Comparison of ENCODE assay signal across 8 cellular contexts in genomic region chr9:32552172-32552872, GRCh38. TPM values are rescaled to one million over a fixed set of nuclear protein-coding genes. Genes with fewer than 3 reads are reported as not detected.
DNase-seq lines count a peak whose midpoint lies in the region; ATAC-seq, FAIRE-seq and TF ChIP-seq lines count a peak whose summit lies in the region.

SMIM27 (plus strand) TSS chr9:32552327; CDS start chr9:32552435, 108 bp downstream.
TOPORS (minus strand) TSS chr9:32552586; CDS start chr9:32552436, 150 bp downstream.

- peak within 1 kb of the TSS; percentile 41 for H3K4ac ChIP-seq in H1 (replicated peaks; ENCODE audit: insufficient read length, low read depth, low read length)

- peak within 1 kb of the TSS; percentile 94 for H3K27ac Mint-ChIP-seq in Calu3 (ENCODE audit: unreplicated experiment)

- H3K4me3 ChIP-seq in HUES48 (ENCODE audit: low read depth, low read length) (peak within 1 kb of the TSS; percentile 98), NT2/D1 (ENCODE audit: insufficient read length, low read depth) (peak within 1 kb of the TSS; percentile 85), H1 (ENCODE audit: extremely low read depth in 1 of 4, insufficient read depth in 2 of 4, low read depth in 3 of 4, low read length in 4 of 4) (peak within 1 kb of the TSS; percentile 80 to 97 (median 87))

- BruUV-seq in Calu3 (replicated peaks; lab: Mats Ljungman, UMichigan) = TSS peak; percentile 81

- H3K56ac ChIP-seq in H1 (replicated peaks; ENCODE audit: insufficient read length, low read depth, low read length) = peak within 1 kb of the TSS; percentile 94

- no peak for TF ChIP-seq RAD21 in H1 (IDR thresholded peaks at IDR 0.05 in 1 of 2, conservative IDR thresholded peaks at IDR 0.05 in 1 of 2; ENCODE audit: low read depth in 2 of 2, low read length in 2 of 2)

- peak within 1 kb of the TSS; percentile 100; the same call in 1 of the 2 replicates for H4K8ac ChIP-seq in H1 (ENCODE audit: extremely low read depth, insufficient read depth, low read length)

- ATAC-seq in GM21423 (IDR thresholded peaks at IDR 0.05; ENCODE audit: unreplicated experiment) = peak; percentile 63

- 2% methylated on average over 46 of the region's 46 CpGs; no CpG with 5 or more reads in 1 of the 2 experiments for WGBS in H1 (ENCODE audit: extremely low coverage in 1 of 2, insufficient coverage in 1 of 2, insufficient read length in 1 of 2, insufficient replicate concordance in 2 of 2, low coverage in 1 of 2, low lambda C conversion rate in 2 of 2, missing lambda C conversion rate in 1 of 2), 2 experiments

- H2AK5ac ChIP-seq in H1 (ENCODE audit: low read depth, low read length) = peak within 1 kb of the TSS; percentile 46; the same call in 1 of the 2 replicates

- H3K36me3 ChIP-seq in HUES48 (ENCODE audit: control insufficient read depth, insufficient read depth, low read length) (peaks cover 16% of the 10 kb centered on the region), NT2/D1 (ENCODE audit: insufficient read depth, insufficient read length, low read length) (peaks cover 16% of the 10 kb centered on the region), H1 (ENCODE audit: control insufficient read depth in 2 of 4, insufficient read depth in 4 of 4, low read length in 3 of 4) (no peaks in the 10 kb centered on the region)

- H3K9ac ChIP-seq in HUES48 (ENCODE audit: low read depth, low read length) (peak within 1 kb of the TSS; percentile 98), NT2/D1 (ENCODE audit: insufficient read length, low read depth) (peak within 1 kb of the TSS; percentile 97), H1 (replicated peaks in 1 of 4; ENCODE audit: extremely low read depth in 1 of 4, low read depth in 3 of 4, low read length in 3 of 4) (peak within 1 kb of the TSS; percentile 88 to 99 (median 96))

- H3K18ac ChIP-seq in H1 (ENCODE audit: extremely low read depth, low read length) = peak within 1 kb of the TSS; percentile 57

- H4K91ac ChIP-seq in H1 (replicated peaks; ENCODE audit: insufficient read length, low read length) = peak within 1 kb of the TSS; percentile 29

- H3K27me3 ChIP-seq in HUES48 (ENCODE audit: control insufficient read depth, insufficient read depth, low read length) = no peaks in the 10 kb centered on the region
- H3K27me3 ChIP-seq in NT2/D1 (ENCODE audit: insufficient read depth, insufficient read length) = no peaks in the 10 kb centered on the region
- H3K27me3 ChIP-seq in H1 (replicated peaks in 1 of 4; ENCODE audit: control insufficient read depth in 3 of 4, extremely low read depth in 1 of 4, insufficient read depth in 3 of 4, low read length in 3 of 4) = no peaks in the 10 kb centered on the region

- CTCF ChIA-PET in Calu3 (lab: Charles Lee) = interaction anchor here (0.6 to 1.1 kb wide), 3 partner anchors 20 to 173 kb away, joined by 3 to 4 read pairs (median 3); partner anchors contain the start of gene RIGI
- CTCF ChIA-PET in H1 (lab: Charles Lee; ENCODE audit: partially characterized antibody) = interaction anchor here (0.7 to 2.0 kb wide), 5 partner anchors 10 to 173 kb away, joined by 3 to 8 read pairs (median 4); no protein-coding TSS in a partner anchor

- H3K23me2 ChIP-seq in H1 (ENCODE audit: low read depth, low read length) = peaks cover 9% of the 10 kb centered on the region

- H2AFZ ChIP-seq in H1 (ENCODE audit: low read length) = peak within 1 kb of the TSS; percentile 17; the same call in 1 of the 2 replicates

- peak within 1 kb of the TSS; percentile 80 for H2BK5ac ChIP-seq in H1 (ENCODE audit: low read depth, low read length)

- TF ChIP-seq CTCF in Calu3 (IDR thresholded peaks at IDR 0.05; ENCODE audit: unreplicated experiment) (no peak), H1 (IDR thresholded peaks at IDR 0.05; ENCODE audit: control extremely low read depth in 1 of 3, insufficient read depth in 1 of 3, low read depth in 1 of 3, low read length in 3 of 3) (no peak)

- no peaks in the 10 kb centered on the region for H3K9me3 ChIP-seq in HUES48 (ENCODE audit: control insufficient read depth, insufficient read depth, low read length)
- no peaks in the 10 kb centered on the region for H3K9me3 ChIP-seq in NT2/D1 (ENCODE audit: insufficient read depth, low read length)
- H3K9me3 ChIP-seq in H1 (ENCODE audit: insufficient read depth in 2 of 2, low read depth in 1 of 2, low read length in 1 of 2) = no peaks in the 10 kb centered on the region

- peaks cover 8% of the 10 kb centered on the region for H3K4me1 Mint-ChIP-seq in Calu3 (ENCODE audit: low read depth, unreplicated experiment)

- H3K27me3 Mint-ChIP-seq in Calu3 (ENCODE audit: unreplicated experiment) = no peaks in the 10 kb centered on the region

- no peak for FAIRE-seq in H1 (lab: Jason Lieb, UNC)

- H3K36me3 Mint-ChIP-seq in Calu3 (ENCODE audit: insufficient read depth, unreplicated experiment) = peaks cover 31% of the 10 kb centered on the region

- H3K9me3 Mint-ChIP-seq in Calu3 (ENCODE audit: low read depth, unreplicated experiment) = no peaks in the 10 kb centered on the region

- H3K4me1 ChIP-seq in HUES48 (ENCODE audit: control insufficient read depth, insufficient read depth, low read length) (peaks cover 5% of the 10 kb centered on the region; the same call in 1 of the 2 replicates), NT2/D1 (ENCODE audit: insufficient read depth, insufficient read length) (no peaks in the 10 kb centered on the region), H1 (replicated peaks in 1 of 4; ENCODE audit: control insufficient read depth in 3 of 4, insufficient read depth in 4 of 4, low read length in 3 of 4) (peaks cover 0 to 3% (median 0%) of the 10 kb centered on the region in 4 experiments; a peak in 2 of 7 replicates)

- intact Hi-C loops in Calu3 (cut with micrococcal nuclease; ENCODE audit: unreplicated experiment) = loop anchor here (2.0 kb wide), 1 partner anchor 20 kb away; the partner anchor contains the start of gene NDUFB6

- peak within 1 kb of the TSS; percentile 71; the same call in 1 of the 2 replicates for H2BK12ac ChIP-seq in H1 (ENCODE audit: low read depth, low read length)

- peak; percentile 89 to 96 for TF ChIP-seq POLR2A in H1 (IDR thresholded peaks at IDR 0.05; ENCODE audit: control extremely low read depth in 1 of 2, low read depth in 2 of 2, low read length in 2 of 2)

- no peak within 1 kb of the TSS for H2BK20ac ChIP-seq in H1 (ENCODE audit: low read length)

- H3K14ac ChIP-seq in H1 (ENCODE audit: insufficient read length) = peak within 1 kb of the TSS; percentile 63

- TF ChIP-seq EP300 in H1 (IDR thresholded peaks at IDR 0.05; ENCODE audit: borderline replicate concordance in 1 of 2, low read depth in 2 of 2, low read length in 2 of 2) = no peak; a peak in 1 of 3 replicates

- peak; percentile 82 for DNase-seq in Calu3
- peak; percentile 81 for DNase-seq in NT2/D1 (ENCODE audit: low read depth, low spot score)
- peak; percentile 74 to 78 (median 75) for DNase-seq in activated CD8-positive, alpha-beta memory T cell treated with anti-CD3 and anti-CD28 coated beads for 48 hours (ENCODE audit: low read depth in 2 of 3, low spot score in 2 of 3)
- peak; percentile 69 to 89 for DNase-seq in H1 (ENCODE audit: low read depth in 1 of 2, low spot score in 2 of 2)
- DNase-seq in mesenteric fat pad (ENCODE audit: low spot score) = peak; percentile 97
- peak; percentile 82 for DNase-seq in stimulated activated CD8-positive, alpha-beta memory T cell treated with anti-CD3 and anti-CD28 coated beads, Interleukin-15, amount 100 ng/mL, for 24 hours (ENCODE audit: low read depth)

- no peak within 1 kb of the TSS for H3K23ac ChIP-seq in H1 (ENCODE audit: insufficient read length)

- peaks cover 23 to 50% of the 10 kb centered on the region in 2 experiments for H3K79me2 ChIP-seq in H1 (ENCODE audit: control insufficient read depth in 1 of 2, insufficient read depth in 2 of 2, low read length in 2 of 2)

- H2BK15ac ChIP-seq in H1 (ENCODE audit: low read length) = no peak within 1 kb of the TSS

- no peak within 1 kb of the TSS for H2BK120ac ChIP-seq in H1 (replicated peaks; ENCODE audit: low read depth, low read length)

- peaks cover 11 to 15% of the 10 kb centered on the region in 2 experiments for H4K20me1 ChIP-seq in H1 (replicated peaks in 1 of 2; ENCODE audit: control insufficient read depth in 1 of 2, insufficient read depth in 2 of 2, low read length in 2 of 2)

- H3K27ac ChIP-seq in HUES48 (ENCODE audit: low read depth, low read length) (peak within 1 kb of the TSS; percentile 100), H1 (ENCODE audit: low read depth, low read length) (peak within 1 kb of the TSS; percentile 97)

- peak within 1 kb of the TSS; percentile 91 for H3K4me3 Mint-ChIP-seq in Calu3 (ENCODE audit: low read depth, unreplicated experiment)

- H3K79me1 ChIP-seq in H1 (ENCODE audit: low read depth, low read length) = no peaks in the 10 kb centered on the region

- peak within 1 kb of the TSS; percentile 82 for H4K5ac ChIP-seq in H1 (ENCODE audit: insufficient read length, low read depth, low read length)

- H3K4me2 ChIP-seq in H1 (ENCODE audit: insufficient read depth in 1 of 2, low read depth in 2 of 2, low read length in 2 of 2) = peak within 1 kb of the TSS; percentile 80 to 83

- POLR2A ChIA-PET in H1 (lab: Charles Lee; ENCODE audit: partially characterized antibody) = interaction anchor here (0.6 to 3.9 kb wide), 7 partner anchors 13 to 186 kb away, joined by 3 to 24 read pairs (median 5); partner anchors contain the start of genes NDUFB6 and RIGI

RNA-seq across cellular contexts. Expression of gene SMIM27, which starts in this region (rescaled TPM):
- 4.1 and 4.4 TPM in 2 replicates for total RNA-seq in Calu3 (2022)
- total RNA-seq in H1 (2021; fragmentation: NEBNext Ultra II Directional; extraction: Animal tissue kit (Norgen Biotek cat#: 25700)) = 15.8 and 18.1 TPM in 2 replicates
- 3.6 and 4.3 TPM in 2 replicates for polyA plus RNA-seq in H1 (2011; rRNA removed)
- polyA plus RNA-seq in H1 (2011; cell fraction: cytosol; rRNA removed) = 6.0 TPM
- 9.2 TPM for polyA plus RNA-seq in H1 (2011; cell fraction: nucleus; rRNA removed)
- polyA plus RNA-seq in H1 (2012, experiment 1 of 2) = 16.2 to 37.6 TPM (median 29.0 TPM) in 4 replicates
- polyA plus RNA-seq in H1 (2012, experiment 2 of 2) = 23.2 TPM
- 31.7 TPM for polyA plus RNA-seq in H1 (2013, experiment 1 of 2)
- 30.1 TPM for polyA plus RNA-seq in H1 (2013, experiment 2 of 2)
- polyA minus RNA-seq in H1 (2011; rRNA and poly(A)+ RNA removed) = 1.3 and 2.4 TPM in 2 replicates
- 5.6 TPM for polyA minus RNA-seq in H1 (2011; cell fraction: cytosol; rRNA and poly(A)+ RNA removed)
- polyA minus RNA-seq in H1 (2011; cell fraction: nucleus; rRNA and poly(A)+ RNA removed) = 6.8 TPM
- 8.1 TPM for total RNA-seq in mesenteric fat pad

RNA-seq across cellular contexts. Expression of gene TOPORS, which starts in this region (rescaled TPM):
- 13.8 TPM in 2 replicates for total RNA-seq in Calu3 (2022)
- 26.9 and 30.7 TPM in 2 replicates for total RNA-seq in H1 (2021; fragmentation: NEBNext Ultra II Directional; extraction: Animal tissue kit (Norgen Biotek cat#: 25700))
- 7.9 and 10.3 TPM in 2 replicates for polyA plus RNA-seq in H1 (2011; rRNA removed)
- 15.7 TPM for polyA plus RNA-seq in H1 (2011; cell fraction: cytosol; rRNA removed)
- polyA plus RNA-seq in H1 (2011; cell fraction: nucleus; rRNA removed) = 7.2 TPM
- polyA plus RNA-seq in H1 (2012, experiment 1 of 2) = 14.6 to 24.7 TPM (median 16.4 TPM) in 4 replicates
- polyA plus RNA-seq in H1 (2012, experiment 2 of 2) = 1.0 TPM
- polyA plus RNA-seq in H1 (2013, experiment 1 of 2) = 33.6 TPM
- polyA plus RNA-seq in H1 (2013, experiment 2 of 2) = 32.3 TPM
- 33.0 and 45.2 TPM in 2 replicates for polyA minus RNA-seq in H1 (2011; rRNA and poly(A)+ RNA removed)
- polyA minus RNA-seq in H1 (2011; cell fraction: cytosol; rRNA and poly(A)+ RNA removed) = 18.3 TPM
- polyA minus RNA-seq in H1 (2011; cell fraction: nucleus; rRNA and poly(A)+ RNA removed) = 36.2 TPM
- 13.2 TPM for total RNA-seq in mesenteric fat pad

Comparison
In these comparisons a context has a peak if more than half of its experiments do, and no peak if none do; other contexts are left out.
1. Peak in every context shown above with its lines: DNase-seq, ATAC-seq, H3K4me3 ChIP-seq and H3K27ac ChIP-seq.